In genomic region chr20:33944914-33945313, GRCh38 we compare ENCODE assay signal across 20 cellular contexts. TPM values are rescaled to one million over a fixed set of nuclear protein-coding genes. Genes with fewer than 3 reads are reported as not detected.
DNase-seq lines count a peak whose midpoint lies in the region; ATAC-seq and TF ChIP-seq lines count a peak whose summit lies in the region.
"Had no signal": no experiment of that assay in that cellular context is flagged by ENCODE, and none has a peak within 500 bp of the region (broad histone marks: within the 10 kb centered on the region; RNA-seq: fewer than 3 reads in every experiment).

No MANE protein-coding gene starts in this region.

- peaks cover 3% of the 10 kb centered on the region for H3K36me3 Mint-ChIP-seq in activated T-helper 1 cell treated with anti-CD3 and anti-CD28 coated beads, Interleukin-12 subunit alpha, Interleukin-12 subunit beta, Interleukin-2, Interleukin-4 antibody, amounts not matched to agents 30 ng/mL and 10 ng/mL and 1 ng/mL, durations not matched to agents 14 hours and 24 hours and 36 hours (ENCODE audit: low read depth)

- no peak for ATAC-seq in GM19463 (IDR thresholded peaks at IDR 0.05; ENCODE audit: unreplicated experiment)
- no peak for ATAC-seq in GM18519 (IDR thresholded peaks at IDR 0.05; ENCODE audit: low FRiP score, unreplicated experiment)
- ATAC-seq: Panc1 had no signal

- peaks cover 17% of the 10 kb centered on the region for H3K9me3 Mint-ChIP-seq in activated T-helper 1 cell treated with anti-CD3 and anti-CD28 coated beads, Interleukin-12 subunit alpha, Interleukin-12 subunit beta, Interleukin-2, Interleukin-4 antibody, amounts not matched to agents 30 ng/mL and 10 ng/mL and 1 ng/mL, durations not matched to agents 14 hours and 24 hours and 36 hours

- peaks cover 9 to 14% of the 10 kb centered on the region in 2 donors for H3K9me3 ChIP-seq in ascending aorta

- no peaks in the 10 kb centered on the region for H3K4me1 Mint-ChIP-seq in activated T-helper 1 cell treated with anti-CD3 and anti-CD28 coated beads, Interleukin-12 subunit alpha, Interleukin-12 subunit beta, Interleukin-2, Interleukin-4 antibody, amounts not matched to agents 30 ng/mL and 10 ng/mL and 1 ng/mL, durations not matched to agents 14 hours and 24 hours and 36 hours (ENCODE audit: low read depth)
- H3K4me1 Mint-ChIP-seq: CD4-positive, alpha-beta memory T cell had no signal

- H3K4me3 Mint-ChIP-seq in activated T-helper 1 cell treated with anti-CD3 and anti-CD28 coated beads, Interleukin-12 subunit alpha, Interleukin-12 subunit beta, Interleukin-2, Interleukin-4 antibody, amounts not matched to agents 30 ng/mL and 10 ng/mL and 1 ng/mL, durations not matched to agents 14 hours and 24 hours and 36 hours = no peak overlapping the region
- H3K4me3 Mint-ChIP-seq: CD4-positive, alpha-beta memory T cell; HFFc6 had no signal

- H3K4me3 ChIP-seq in choroid plexus epithelial cell (ENCODE audit: low read depth, low read length) (no peak overlapping the region), ascending aorta (no peak overlapping the region)
- H3K4me3 ChIP-seq: SK-N-MC had no signal

- TF ChIP-seq CTCF in choroid plexus epithelial cell (conservative IDR thresholded peaks at IDR 0.05; ENCODE audit: low read depth, low read length) (no peak), ascending aorta (IDR thresholded peaks at IDR 0.05) (no peak)

- peak; percentile 77 for DNase-seq in ELF-1 (ENCODE audit: low read depth, low spot score)
- DNase-seq in NCI-H226 = peak; percentile 27
- peak; percentile 22 for DNase-seq in choroid plexus epithelial cell (ENCODE audit: low read depth)
- DNase-seq in left kidney (ENCODE audit: low read depth, low spot score) = peak; percentile 72
- DNase-seq in activated T-helper 1 cell treated with anti-CD3 and anti-CD28 coated beads, Interleukin-12 subunit alpha, Interleukin-12 subunit beta, Interleukin-2, Interleukin-4 antibody, amounts not matched to agents 30 ng/mL and 10 ng/mL and 1 ng/mL, durations not matched to agents 14 hours and 24 hours and 36 hours (ENCODE audit: low spot score) = no peak
- no peak for DNase-seq in ascending aorta (ENCODE audit: low spot score in 2 of 2)
- DNase-seq: 8988T; Calu3; CD4-positive, alpha-beta memory T cell; GOT3; Karpas-422; MM.1S; NCI-H1092 treated with DMSO at 0.1 percent for 48 hours; NCI-H2081 treated with DMSO at 0.1 percent for 48 hours; NCI-H524 had no signal

- no peaks in the 10 kb centered on the region for H3K4me1 ChIP-seq in ascending aorta

- H3K27me3 Mint-ChIP-seq in activated T-helper 1 cell treated with anti-CD3 and anti-CD28 coated beads, Interleukin-12 subunit alpha, Interleukin-12 subunit beta, Interleukin-2, Interleukin-4 antibody, amounts not matched to agents 30 ng/mL and 10 ng/mL and 1 ng/mL, durations not matched to agents 14 hours and 24 hours and 36 hours (ENCODE audit: insufficient read depth) = peaks cover 2% of the 10 kb centered on the region

- H3K36me3 ChIP-seq in ascending aorta = no peaks in the 10 kb centered on the region

- no peak overlapping the region for H3K27ac ChIP-seq in ascending aorta
- H3K27ac ChIP-seq: SK-N-MC had no signal

- no peaks in the 10 kb centered on the region for H3K27me3 ChIP-seq in ascending aorta

- intact Hi-C loops in activated T-helper 1 cell treated with anti-CD3 and anti-CD28 coated beads, Interleukin-12 subunit alpha, Interleukin-12 subunit beta, Interleukin-2, Interleukin-4 antibody, amounts not matched to agents 30 ng/mL and 10 ng/mL and 1 ng/mL, durations not matched to agents 14 hours and 24 hours and 36 hours (cut with micrococcal nuclease) = no loop called here
- intact Hi-C loops in ascending aorta (cut with DNase I) = no loop called here

- no peak overlapping the region for H3K27ac Mint-ChIP-seq in activated T-helper 1 cell treated with anti-CD3 and anti-CD28 coated beads, Interleukin-12 subunit alpha, Interleukin-12 subunit beta, Interleukin-2, Interleukin-4 antibody, amounts not matched to agents 30 ng/mL and 10 ng/mL and 1 ng/mL, durations not matched to agents 14 hours and 24 hours and 36 hours
- H3K27ac Mint-ChIP-seq: CD4-positive, alpha-beta memory T cell; HFFc6 had no signal

RNA-seq across cellular contexts. Expression of gene RALY, which starts 48.8 kb away (rescaled TPM):
- total RNA-seq in activated T-helper 1 cell treated with anti-CD3 and anti-CD28 coated beads, Interleukin-12 subunit alpha, Interleukin-12 subunit beta, Interleukin-2, Interleukin-4 antibody, amounts not matched to agents 30 ng/mL and 10 ng/mL and 1 ng/mL, durations not matched to agents 14 hours and 24 hours and 36 hours = 147 TPM in 2 replicates
- total RNA-seq in ascending aorta = 78.5 TPM

Comparison
In these comparisons a context has a peak if more than half of its experiments do, and no peak if none do; other contexts are left out.
1. DNase-seq: peak in ELF-1 (single experiment), NCI-H226 (single experiment), choroid plexus epithelial cell (single experiment) and left kidney (single experiment); none in activated T-helper 1 cell treated with anti-CD3 and anti-CD28 coated beads, Interleukin-12 subunit alpha, Interleukin-12 subunit beta, Interleukin-2, Interleukin-4 antibody, amounts not matched to agents 30 ng/mL and 10 ng/mL and 1 ng/mL, durations not matched to agents 14 hours and 24 hours and 36 hours (single experiment) and ascending aorta (0 of 2).